In the genomic region with DNA sequence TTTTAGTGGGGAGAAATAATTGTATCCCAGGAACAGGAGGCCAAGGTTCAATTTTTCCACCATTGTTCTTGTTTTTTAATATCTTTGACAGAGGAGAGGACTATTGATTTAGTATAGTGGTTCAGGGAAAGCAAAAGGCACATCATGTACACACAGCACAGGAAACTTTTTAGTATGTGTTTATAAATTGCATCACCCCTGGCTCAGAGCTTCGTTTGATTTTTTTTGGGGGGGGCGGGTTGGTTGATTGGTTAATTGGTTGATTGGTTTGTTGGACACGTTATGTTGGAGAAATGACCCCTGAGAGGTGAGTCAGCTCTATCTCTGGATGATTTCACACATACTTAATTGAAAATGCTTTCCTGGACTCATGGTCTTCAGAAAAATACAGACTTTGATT, we compare ENCODE assay signal across 26 cellular contexts.
"Had no signal": no experiment of that assay in that cellular context is flagged by ENCODE, and none has a peak within 500 bp of the region (broad histone marks: within the 10 kb centered on the region; RNA-seq: fewer than 3 reads in every experiment).

No MANE protein-coding gene starts in this region.

- H3K27me3 ChIP-seq: breast epithelium, heart left ventricle, neutrophil, stomach, tibial artery, upper lobe of right lung had no signal

- ATAC-seq: stimulated activated naive B cell treated with anti-CD40 and anti-IgM and Interleukin-4, amounts not matched to agents 10 μg/mL and 1 μg/mL and 100 μg/mL, for 72 hours; upper lobe of right lung had no signal

- H3K27ac ChIP-seq: heart left ventricle, left ventricle myocardium inferior, neutrophil, SK-N-MC, stomach, tibial artery, upper lobe of right lung, VCaP had no signal

- H3K4me1 ChIP-seq: breast epithelium, heart left ventricle, left ventricle myocardium inferior, tibial artery, upper lobe of right lung had no signal

- H3K9me3 ChIP-seq: breast epithelium, heart left ventricle, left ventricle myocardium inferior, neutrophil, stomach, tibial artery, upper lobe of right lung had no signal

- H3K36me3 ChIP-seq: breast epithelium, heart left ventricle, left ventricle myocardium inferior, neutrophil, stomach, tibial artery, upper lobe of right lung had no signal

- DNase-seq: activated CD4-positive, alpha-beta T cell treated with anti-CD3 and anti-CD28 coated beads for 48 hours; activated CD4-positive, alpha-beta T cell treated with anti-CD3 and anti-CD28 coated beads, Interleukin-2, amount 50 U/mL, for 48 hours; activated CD8-positive, alpha-beta memory T cell treated with anti-CD3 and anti-CD28 coated beads for 24 hours; activated effector memory CD4-positive, alpha-beta T cell treated with Interleukin-2 at 50 U/mL for 16 hours; activated naive CD4-positive, alpha-beta T cell treated with anti-CD3 and anti-CD28 coated beads for 36 hours; activated naive CD8-positive, alpha-beta T cell treated with anti-CD3 and anti-CD28 coated beads for 36 hours; amniotic stem cell; effector memory CD4-positive, alpha-beta T cell; erythroblast; heart left ventricle; kidney glomerular epithelial cell; left ventricle myocardium inferior; mammary epithelial cell; naive B cell; nephron progenitor cell; retina; stimulated activated CD4-positive, alpha-beta T cell treated with anti-CD3 and anti-CD28 coated beads, Interleukin-15, amount 100 ng/mL, for 24 hours; stimulated activated CD4-positive, alpha-beta T cell treated with anti-CD3 and anti-CD28 coated beads, Interleukin-2, amount 100 ng/mL, for 24 hours; stimulated activated naive B cell treated with anti-CD40 and anti-IgM and Interleukin-4, amounts not matched to agents 10 μg/mL and 1 μg/mL and 100 μg/mL, for 72 hours; stomach; upper lobe of right lung had no signal

- H3K4me3 ChIP-seq: breast epithelium, heart left ventricle, left ventricle myocardium inferior, SK-N-MC, stomach, tibial artery, upper lobe of right lung had no signal
